ENCODE assay signal across 29 cellular contexts in the genomic region with DNA sequence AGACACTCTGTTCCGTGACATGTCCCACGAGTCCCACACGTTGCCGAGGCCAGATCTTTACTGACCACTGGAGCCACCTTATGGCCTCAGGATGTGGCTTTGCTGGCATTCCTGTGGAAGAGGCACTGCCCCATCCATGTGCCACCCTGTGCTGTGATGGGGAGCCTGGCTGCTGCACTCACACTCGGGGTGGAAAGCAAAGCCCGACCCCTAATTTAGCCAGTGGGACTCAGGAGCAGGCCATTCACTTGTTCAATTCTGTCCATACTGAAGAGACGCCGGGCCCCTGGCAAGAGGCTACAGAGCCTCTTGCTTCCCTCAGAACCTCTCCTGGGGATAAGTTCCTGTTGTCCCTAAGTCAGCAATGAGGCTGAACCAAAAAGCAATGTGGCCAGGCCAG.
"Had no signal": no experiment of that assay in that cellular context is flagged by ENCODE, and none has a peak within 500 bp of the region (broad histone marks: within the 10 kb centered on the region; RNA-seq: fewer than 3 reads in every experiment).

No MANE protein-coding gene starts in this region.

- H3K36me3 Mint-ChIP-seq: activated naive CD8-positive, alpha-beta T cell treated with anti-CD3 and anti-CD28 coated beads, Interleukin-2, amount 10 ng/mL, durations not matched to agents 7 days and 5 days; mesothelial cell of epicardium; naive thymus-derived CD8-positive, alpha-beta T cell; WTC11 had no signal

- H3K9me3 ChIP-seq: right lobe of liver, SK-N-SH, suprapubic skin, tibial nerve had no signal

- H3K27ac ChIP-seq: brain microvascular endothelial cell, right lobe of liver, skin epidermis, suprapubic skin, tibial nerve had no signal

- FAIRE-seq: astrocyte, frontal cortex, keratinocyte, urothelium cell line had no signal

- H3K4me3 Mint-ChIP-seq: activated CD4-positive, alpha-beta memory T cell treated with anti-CD3 and anti-CD28 coated beads, Interleukin-2, amount 10 ng/mL, durations not matched to agents 7 days and 5 days; activated CD4-positive, alpha-beta T cell treated with anti-CD3 and anti-CD28 coated beads, Interleukin-2, amount 10 ng/mL, durations not matched to agents 7 days and 5 days; activated naive CD8-positive, alpha-beta T cell treated with anti-CD3 and anti-CD28 coated beads, Interleukin-2, amount 10 ng/mL, durations not matched to agents 7 days and 5 days; dendritic cell treated with granulocyte-macrophage colony-stimulating factor and Interleukin-4, amounts not matched to agents 40 ng/mL and 50 ng/mL, for 4 days; mesothelial cell of epicardium; naive thymus-derived CD8-positive, alpha-beta T cell; stimulated activated naive B cell treated with anti-CD40 and anti-IgM and Interleukin-4, amounts not matched to agents 10 μg/mL and 1 μg/mL and 100 μg/mL, for 72 hours; T-helper 17 cell; WTC11 had no signal

- DNase-seq: activated CD4-positive, alpha-beta memory T cell treated with anti-CD3 and anti-CD28 coated beads, Interleukin-2, amount 10 ng/mL, durations not matched to agents 7 days and 5 days; activated CD4-positive, alpha-beta T cell treated with anti-CD3 and anti-CD28 coated beads for 1 hour; activated CD4-positive, alpha-beta T cell treated with anti-CD3 and anti-CD28 coated beads, Interleukin-2, amount 10 ng/mL, durations not matched to agents 7 days and 5 days; activated effector memory CD4-positive, alpha-beta T cell treated with Interleukin-2 at 50 U/mL for 16 hours; activated naive CD4-positive, alpha-beta T cell treated with Interleukin-2 at 50 U/mL for 16 hours; activated naive CD8-positive, alpha-beta T cell treated with anti-CD3 and anti-CD28 coated beads, Interleukin-2, amount 10 ng/mL, durations not matched to agents 7 days and 5 days; brain microvascular endothelial cell; caudate nucleus; effector CD4-positive, alpha-beta T cell; glutamatergic neuron; left colon; mammary epithelial cell; naive thymus-derived CD8-positive, alpha-beta T cell; SK-N-SH; stimulated activated CD4-positive, alpha-beta T cell treated with anti-CD3 and anti-CD28 coated beads, Interleukin-4, amount 100 ng/mL, for 4 hours; stimulated activated naive B cell treated with anti-CD40 and anti-IgM and Interleukin-4, amounts not matched to agents 10 μg/mL and 1 μg/mL and 100 μg/mL, for 72 hours; T-helper 17 cell; T1000 had no signal

- H3K4me1 ChIP-seq: right lobe of liver, suprapubic skin, tibial nerve had no signal

- H3K27me3 ChIP-seq: right lobe of liver, tibial nerve had no signal

- ATAC-seq: left colon; naive thymus-derived CD8-positive, alpha-beta T cell; right lobe of liver; T-helper 17 cell; WTC11 had no signal

- H3K4me1 Mint-ChIP-seq: mesothelial cell of epicardium had no signal

- H3K36me3 ChIP-seq: brain microvascular endothelial cell, right lobe of liver, suprapubic skin, tibial nerve had no signal

- H3K9me3 Mint-ChIP-seq: activated CD4-positive, alpha-beta memory T cell treated with anti-CD3 and anti-CD28 coated beads, Interleukin-2, amount 10 ng/mL, durations not matched to agents 7 days and 5 days; mesothelial cell of epicardium; WTC11 had no signal

- H3K4me3 ChIP-seq: right lobe of liver, skin epidermis, suprapubic skin, tibial nerve had no signal

- H3K9ac ChIP-seq: SK-N-SH had no signal

- H3K27ac Mint-ChIP-seq: activated CD4-positive, alpha-beta memory T cell treated with anti-CD3 and anti-CD28 coated beads, Interleukin-2, amount 10 ng/mL, durations not matched to agents 7 days and 5 days; activated CD4-positive, alpha-beta T cell treated with anti-CD3 and anti-CD28 coated beads, Interleukin-2, amount 10 ng/mL, durations not matched to agents 7 days and 5 days; activated naive CD8-positive, alpha-beta T cell treated with anti-CD3 and anti-CD28 coated beads, Interleukin-2, amount 10 ng/mL, durations not matched to agents 7 days and 5 days; dendritic cell treated with granulocyte-macrophage colony-stimulating factor and Interleukin-4, amounts not matched to agents 40 ng/mL and 50 ng/mL, for 4 days; mesothelial cell of epicardium; naive thymus-derived CD8-positive, alpha-beta T cell; stimulated activated naive B cell treated with anti-CD40 and anti-IgM and Interleukin-4, amounts not matched to agents 10 μg/mL and 1 μg/mL and 100 μg/mL, for 72 hours; T-helper 17 cell; WTC11 had no signal
